Comparison of ENCODE assay signal across 8 cellular contexts in genomic region chr21:42117229-42118048, GRCh38. TPM values are rescaled to one million over a fixed set of nuclear protein-coding genes. Genes with fewer than 3 reads are reported as not detected.
A peak's percentile ranks its signal among the peaks of the same experiment; 100 is the strongest.
DNase-seq lines count a peak whose midpoint lies in the region; ATAC-seq and TF ChIP-seq lines count a peak whose summit lies in the region.

No MANE protein-coding gene starts in this region.

- ATAC-seq in HG03378 (IDR thresholded peaks at IDR 0.05; ENCODE audit: unreplicated experiment), result peak; percentile 50
- peak; percentile 54 for ATAC-seq in memory B cell (ENCODE audit: low read depth)
- no peak for ATAC-seq in GM21619 (IDR thresholded peaks at IDR 0.05; ENCODE audit: unreplicated experiment)

- H3F3A ChIP-seq in DOHH2 (ENCODE audit: control insufficient read depth, insufficient read depth), result peaks cover 6% of the 10 kb centered on the region; the same call in 1 of the 2 replicates

- no peaks in the 10 kb centered on the region for H3K9me3 Mint-ChIP-seq in memory B cell

- DNase-seq in NCI-H748 (lab: John Stamatoyannopoulos, UW; ENCODE audit: unreplicated experiment) (peak; percentile 66), dermis microvascular lymphatic vessel endothelial cell (ENCODE audit: low read depth in 2 of 2) (peak; percentile 61 to 72), memory B cell (ENCODE audit: low spot score in 2 of 2) (peak; percentile 78 to 83)
- DNase-seq in activated CD4-positive, alpha-beta T cell treated with anti-CD3 and anti-CD28 coated beads, Interleukin-2, amount 50 U/mL, for 4 hours, result peak; percentile 64 to 76
- peak; percentile 32 to 40 for DNase-seq in stimulated activated CD8-positive, alpha-beta memory T cell treated with anti-CD3 and anti-CD28 coated beads, Interleukin-15, amount 100 ng/mL, for 48 hours (ENCODE audit: low read depth in 2 of 2)

- no peaks in the 10 kb centered on the region for H3K9me2 ChIP-seq in DOHH2 (replicated peaks; ENCODE audit: control insufficient read depth, low read length)

- no peaks in the 10 kb centered on the region for H3K9me3 ChIP-seq in DOHH2 (ENCODE audit: control insufficient read depth, insufficient read depth, low read length)

- no peaks in the 10 kb centered on the region for H3K79me2 ChIP-seq in DOHH2 (ENCODE audit: control insufficient read depth, low read length)

- H3K27me3 ChIP-seq in DOHH2 (ENCODE audit: control insufficient read depth, low read length), result 0 out of 2 replicates have a peak, but pooled peaks cover 3% of the 10 kb centered on the region

- H3K36me3 ChIP-seq in DOHH2 (ENCODE audit: control insufficient read depth, low read length), result no peaks in the 10 kb centered on the region

- peaks cover 69% of the 10 kb centered on the region for H3K4me1 ChIP-seq in DOHH2 (ENCODE audit: control insufficient read depth, low read length)

- peak overlapping the region; percentile 41 for H3K4me3 ChIP-seq in DOHH2 (ENCODE audit: low read length)

- H4K20me1 ChIP-seq in DOHH2 (ENCODE audit: control insufficient read depth, insufficient read depth, low read depth, low read length), result no peaks in the 10 kb centered on the region

- TF ChIP-seq CTCF in DOHH2 (IDR thresholded peaks at IDR 0.05; ENCODE audit: low read depth, low read length, poor library complexity, severe bottlenecking), result peak; percentile 95

- H3K27me3 Mint-ChIP-seq in memory B cell, result peaks cover 36% of the 10 kb centered on the region

- H3K36me3 Mint-ChIP-seq in memory B cell, result no peaks in the 10 kb centered on the region

- peak overlapping the region; percentile 56 for H3K4me2 ChIP-seq in DOHH2 (ENCODE audit: low read length)

- no peak overlapping the region for H3K27ac ChIP-seq in DOHH2 (ENCODE audit: low read depth, low read length)

- no peak overlapping the region for H3K27ac Mint-ChIP-seq in memory B cell

- H3K4me1 Mint-ChIP-seq in memory B cell, result peaks cover 31% of the 10 kb centered on the region

- no peak overlapping the region for H3K4me3 Mint-ChIP-seq in memory B cell

RNA-seq across cellular contexts. Expression of gene UMODL1, which starts 46.3 kb away (rescaled TPM):
- total RNA-seq in dermis microvascular lymphatic vessel endothelial cell, result not detected in 2 replicates
